ENCODE assay signal across 23 cellular contexts in genomic region chr16:72898216-72898825, GRCh38.
"Had no signal": no experiment of that assay in that cellular context is flagged by ENCODE, and none has a peak within 500 bp of the region (broad histone marks: within the 10 kb centered on the region; RNA-seq: fewer than 3 reads in every experiment).

No MANE protein-coding gene starts in this region.

- H3K27ac ChIP-seq: breast epithelium, gastrocnemius medialis, left lung, lower lobe of right lung, vagina had no signal

- H3K4me1 ChIP-seq: left lung had no signal

- H3K36me3 ChIP-seq: breast epithelium, gastrocnemius medialis, left lung, lower lobe of right lung, vagina had no signal

- H3K27me3 ChIP-seq: breast epithelium, gastrocnemius medialis, left lung, vagina had no signal

- ATAC-seq: activated CD8-positive, alpha-beta T cell treated with anti-CD3 and anti-CD28 coated beads for 36 hours; activated naive CD8-positive, alpha-beta T cell treated with anti-CD3 and anti-CD28 coated beads, Interleukin-2, amount 50 U/mL, for 24 hours; gastrocnemius medialis; left lung; lower lobe of right lung; natural killer cell treated with Interleukin-12 subunit alpha and Interleukin-12 subunit beta and Interleukin-15 and Interleukin-18, amount 100 ng/mL, for 72 hours; stimulated activated memory B cell treated with anti-CD40 and anti-IgM and Interleukin-4, amounts not matched to agents 10 μg/mL and 1 μg/mL and 100 μg/mL, for 72 hours; stimulated activated naive CD8-positive, alpha-beta T cell treated with anti-CD3 and anti-CD28 coated beads, Interleukin-15, amount 100 ng/mL, for 72 hours had no signal

- H3K4me3 ChIP-seq: breast epithelium, gastrocnemius medialis, left lung, lower lobe of right lung, smooth muscle cell, vagina had no signal

- DNase-seq: activated B cell treated with CpG ODN at 0.5 μM for 24 hours; activated CD4-positive, alpha-beta T cell treated with anti-CD3 and anti-CD28 coated beads, Interleukin-2, amount 50 U/mL, for 1 hour; activated CD8-positive, alpha-beta T cell treated with anti-CD3 and anti-CD28 coated beads for 36 hours; activated naive CD8-positive, alpha-beta T cell treated with anti-CD3 and anti-CD28 coated beads, Interleukin-2, amount 50 U/mL, for 24 hours; activated T-cell treated with anti-CD3 and anti-CD28 coated beads, Interleukin-2, amount 50 U/mL, for 48 hours; effector CD4-positive, alpha-beta T cell; erythroblast; gastrocnemius medialis; hippocampal formation; left lung; lower lobe of right lung; mesendoderm; retina; stimulated activated CD4-positive, alpha-beta T cell treated with anti-CD3 and anti-CD28 coated beads, Interleukin-1b, Interleukin-23, amount 100 ng/mL, for 48 hours; stimulated activated CD4-positive, alpha-beta T cell treated with anti-CD3 and anti-CD28 coated beads, Interleukin-4, amount 100 ng/mL, for 4 hours; stimulated activated CD8-positive, alpha-beta memory T cell treated with anti-CD3 and anti-CD28 coated beads, Interleukin-4, amount 100 ng/mL, for 48 hours; stimulated activated naive CD8-positive, alpha-beta T cell treated with anti-CD3 and anti-CD28 coated beads, Interleukin-15, amount 100 ng/mL, for 72 hours; substantia nigra had no signal

- H3K9me3 ChIP-seq: breast epithelium, gastrocnemius medialis, left lung, lower lobe of right lung, vagina had no signal
